ENCODE assay signal across 8 cellular contexts in the genomic region with DNA sequence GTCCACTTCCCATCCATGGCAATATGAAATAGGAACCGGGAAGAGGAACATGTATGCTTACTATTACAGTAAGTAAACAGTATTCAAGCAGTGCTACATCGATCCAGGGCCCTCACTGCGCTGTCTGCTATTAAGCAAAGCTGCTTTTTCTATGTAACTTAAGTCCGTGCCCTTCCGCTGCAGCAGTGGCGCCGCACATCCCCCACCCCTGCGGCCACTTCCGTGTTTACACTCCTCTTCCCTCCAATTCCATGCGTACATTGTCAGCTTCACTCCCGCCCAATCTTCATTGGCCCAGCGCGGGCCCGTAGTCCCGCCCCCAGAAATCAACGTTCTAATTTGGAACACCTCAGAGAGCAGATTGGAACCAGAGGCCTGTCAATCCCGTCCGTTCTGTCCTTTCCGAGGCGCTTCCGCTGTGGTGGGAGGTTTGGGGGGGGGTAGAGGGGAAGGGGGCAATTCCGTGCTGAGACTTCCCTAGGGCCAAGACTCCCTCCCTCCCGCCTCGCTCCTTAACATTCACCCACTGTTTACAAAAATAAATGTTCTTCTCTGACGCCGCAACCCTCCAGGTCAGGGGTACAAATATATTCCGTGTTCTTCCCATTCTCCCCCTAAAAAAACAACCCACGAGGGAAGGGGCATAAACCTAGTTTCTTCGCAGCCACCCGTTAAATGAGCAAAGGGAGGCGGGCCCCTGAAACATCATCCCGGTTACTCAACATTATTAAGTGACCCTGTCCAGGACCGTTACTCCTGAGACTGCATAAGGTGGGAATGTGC.
DNase-seq lines count a peak whose midpoint lies in the region; ATAC-seq and TF ChIP-seq lines count a peak whose summit lies in the region.

No MANE protein-coding gene starts in this region.

- intact Hi-C loops in activated T-helper 2 cell treated with anti-CD3 and anti-CD28 coated beads, Interferon-gamma antibody, Interleukin-2, Interleukin-4, amounts not matched to agents 10 μg/mL and 5 μg/mL and 100 μg/mL, durations not matched to agents 14 hours and 24 hours and 36 hours (cut with micrococcal nuclease): loop anchor here (1.0 to 10.0 kb wide), 7 partner anchors 16 to 1442 kb away; a partner anchor contains a TSS

- H3K27ac ChIP-seq in fibroblast of lung (ENCODE audit: insufficient read depth, low read length): peak overlapping the region; percentile 95

- H3K36me3 ChIP-seq in fibroblast of lung (ENCODE audit: control insufficient read depth, insufficient read depth, low read length): no peaks in the 10 kb centered on the region

- H3K79me2 ChIP-seq in fibroblast of lung (ENCODE audit: control insufficient read depth, insufficient read depth, low read length): peaks cover 50% of the 10 kb centered on the region

- peaks cover 30% of the 10 kb centered on the region for H3K4me1 Mint-ChIP-seq in activated T-helper 2 cell treated with anti-CD3 and anti-CD28 coated beads, Interferon-gamma antibody, Interleukin-2, Interleukin-4, amounts not matched to agents 10 μg/mL and 5 μg/mL and 100 μg/mL, durations not matched to agents 14 hours and 24 hours and 36 hours (ENCODE audit: low read depth)
- H3K4me1 Mint-ChIP-seq in naive B cell: peaks cover 11 to 47% (median 20%) of the 10 kb centered on the region in 3 donors
- peaks cover 17% of the 10 kb centered on the region for H3K4me1 Mint-ChIP-seq in stimulated activated effector memory CD8-positive, alpha-beta T cell treated with anti-CD3 and anti-CD28 coated beads, Interleukin-12 subunit alpha, Interleukin-12 subunit beta, amount 100 ng/mL, for 72 hours

- H2AFZ ChIP-seq in fibroblast of lung (ENCODE audit: low read length): peak overlapping the region; percentile 77

- peak overlapping the region; percentile 96 for H3K4me3 ChIP-seq in LNCaP clone FGC (ENCODE audit: low read depth, low read length)
- H3K4me3 ChIP-seq in fibroblast of lung (replicated peaks in 1 of 4; ENCODE audit: control extremely low read depth in 1 of 4, insufficient read depth in 1 of 4, low read depth in 3 of 4, low read length in 4 of 4): peak overlapping the region; percentile 74 to 97 (median 84)

- no peaks in the 10 kb centered on the region for H3K27me3 Mint-ChIP-seq in activated T-helper 2 cell treated with anti-CD3 and anti-CD28 coated beads, Interferon-gamma antibody, Interleukin-2, Interleukin-4, amounts not matched to agents 10 μg/mL and 5 μg/mL and 100 μg/mL, durations not matched to agents 14 hours and 24 hours and 36 hours (ENCODE audit: low read depth)
- H3K27me3 Mint-ChIP-seq in naive B cell: no peaks in the 10 kb centered on the region

- H3K4me1 ChIP-seq in fibroblast of lung (ENCODE audit: control insufficient read depth, extremely low read depth, insufficient read depth, low read length): peaks cover 2% of the 10 kb centered on the region

- TF ChIP-seq CTCF in LNCaP clone FGC (IDR thresholded peaks at IDR 0.05; ENCODE audit: control insufficient read depth, extremely low read depth, insufficient read depth): no peak
- no peak for TF ChIP-seq CTCF in fibroblast of lung (conservative IDR thresholded peaks at IDR 0.05 in 1 of 2, IDR thresholded peaks at IDR 0.05 in 1 of 2; ENCODE audit: low read depth in 1 of 2, low read length in 2 of 2)

- peaks cover 20% of the 10 kb centered on the region for H3K36me3 Mint-ChIP-seq in activated T-helper 2 cell treated with anti-CD3 and anti-CD28 coated beads, Interferon-gamma antibody, Interleukin-2, Interleukin-4, amounts not matched to agents 10 μg/mL and 5 μg/mL and 100 μg/mL, durations not matched to agents 14 hours and 24 hours and 36 hours (ENCODE audit: low read depth)
- H3K36me3 Mint-ChIP-seq in naive B cell: peaks cover 0 to 7% of the 10 kb centered on the region in 2 donors
- peaks cover 49% of the 10 kb centered on the region for H3K36me3 Mint-ChIP-seq in stimulated activated effector memory CD8-positive, alpha-beta T cell treated with anti-CD3 and anti-CD28 coated beads, Interleukin-12 subunit alpha, Interleukin-12 subunit beta, amount 100 ng/mL, for 72 hours

- peak; percentile 99 for DNase-seq in EL
- DNase-seq in H4 (ENCODE audit: low spot score): peak; percentile 98
- peak; percentile 97 for DNase-seq in LNCaP clone FGC (ENCODE audit: low read depth)
- DNase-seq in RPMI8226: peak; percentile 95
- DNase-seq in activated T-helper 2 cell treated with anti-CD3 and anti-CD28 coated beads, Interferon-gamma antibody, Interleukin-2, Interleukin-4, amounts not matched to agents 10 μg/mL and 5 μg/mL and 100 μg/mL, durations not matched to agents 14 hours and 24 hours and 36 hours (ENCODE audit: low spot score): peak; percentile 94
- peak; percentile 98 for DNase-seq in fibroblast of lung (ENCODE audit: low read depth in 2 of 2)
- DNase-seq in naive B cell: peak; percentile 96
- DNase-seq in stimulated activated effector memory CD8-positive, alpha-beta T cell treated with anti-CD3 and anti-CD28 coated beads, Interleukin-12 subunit alpha, Interleukin-12 subunit beta, amount 100 ng/mL, for 72 hours (ENCODE audit: low spot score in 2 of 2): peak; percentile 75 to 95

- peak; percentile 73 to 74 for ATAC-seq in naive B cell (ENCODE audit: low read depth in 2 of 2)
- peak; percentile 92 for ATAC-seq in stimulated activated effector memory CD8-positive, alpha-beta T cell treated with anti-CD3 and anti-CD28 coated beads, Interleukin-12 subunit alpha, Interleukin-12 subunit beta, amount 100 ng/mL, for 72 hours

- H3K27me3 ChIP-seq in fibroblast of lung (ENCODE audit: control insufficient read depth, insufficient read depth, low read length): no peaks in the 10 kb centered on the region

- H3K9me3 ChIP-seq in fibroblast of lung (ENCODE audit: control insufficient read depth, insufficient read depth, low read depth, low read length): no peaks in the 10 kb centered on the region

- H3K4me3 Mint-ChIP-seq in activated T-helper 2 cell treated with anti-CD3 and anti-CD28 coated beads, Interferon-gamma antibody, Interleukin-2, Interleukin-4, amounts not matched to agents 10 μg/mL and 5 μg/mL and 100 μg/mL, durations not matched to agents 14 hours and 24 hours and 36 hours (ENCODE audit: low read depth): peak overlapping the region; percentile 99
- peak overlapping the region; percentile 85 to 100 (median 98) for H3K4me3 Mint-ChIP-seq in naive B cell
- H3K4me3 Mint-ChIP-seq in stimulated activated effector memory CD8-positive, alpha-beta T cell treated with anti-CD3 and anti-CD28 coated beads, Interleukin-12 subunit alpha, Interleukin-12 subunit beta, amount 100 ng/mL, for 72 hours: peak overlapping the region; percentile 100

- peak overlapping the region; percentile 99 for H3K27ac Mint-ChIP-seq in activated T-helper 2 cell treated with anti-CD3 and anti-CD28 coated beads, Interferon-gamma antibody, Interleukin-2, Interleukin-4, amounts not matched to agents 10 μg/mL and 5 μg/mL and 100 μg/mL, durations not matched to agents 14 hours and 24 hours and 36 hours
- peak overlapping the region; percentile 86 to 99 (median 99) for H3K27ac Mint-ChIP-seq in naive B cell
- H3K27ac Mint-ChIP-seq in stimulated activated effector memory CD8-positive, alpha-beta T cell treated with anti-CD3 and anti-CD28 coated beads, Interleukin-12 subunit alpha, Interleukin-12 subunit beta, amount 100 ng/mL, for 72 hours: peak overlapping the region; percentile 100

- H3K4me2 ChIP-seq in fibroblast of lung (ENCODE audit: extremely low read depth, insufficient read depth, low read length): peak overlapping the region; percentile 97

- no peaks in the 10 kb centered on the region for H3K9me3 Mint-ChIP-seq in activated T-helper 2 cell treated with anti-CD3 and anti-CD28 coated beads, Interferon-gamma antibody, Interleukin-2, Interleukin-4, amounts not matched to agents 10 μg/mL and 5 μg/mL and 100 μg/mL, durations not matched to agents 14 hours and 24 hours and 36 hours
- H3K9me3 Mint-ChIP-seq in naive B cell: no peaks in the 10 kb centered on the region
- H3K9me3 Mint-ChIP-seq in stimulated activated effector memory CD8-positive, alpha-beta T cell treated with anti-CD3 and anti-CD28 coated beads, Interleukin-12 subunit alpha, Interleukin-12 subunit beta, amount 100 ng/mL, for 72 hours: no peaks in the 10 kb centered on the region

- no peaks in the 10 kb centered on the region for H4K20me1 ChIP-seq in fibroblast of lung (ENCODE audit: control insufficient read depth, extremely low read depth, insufficient read depth, low read length)

- peak overlapping the region; percentile 88 for H3K9ac ChIP-seq in fibroblast of lung (ENCODE audit: insufficient read depth, low read length)

Comparison
In these comparisons a context has a peak if more than half of its experiments do, and no peak if none do; other contexts are left out.
1. Peak in every context shown above with its lines: DNase-seq, ATAC-seq, H3K4me3 ChIP-seq and H3K27ac ChIP-seq.